In genomic region chr10:69662901-69663300, GRCh38 we compare ENCODE assay signal across 21 cellular contexts. TPM values are rescaled to one million over a fixed set of nuclear protein-coding genes. Genes with fewer than 3 reads are reported as not detected.
"Had no signal": no experiment of that assay in that cellular context is flagged by ENCODE, and none has a peak within 500 bp of the region (broad histone marks: within the 10 kb centered on the region; RNA-seq: fewer than 3 reads in every experiment).

No MANE protein-coding gene starts in this region.

- H3K27ac Mint-ChIP-seq: endodermal cell; naive thymus-derived CD8-positive, alpha-beta T cell; neural progenitor cell had no signal

- DNase-seq: effector CD4-positive, alpha-beta T cell; foreskin melanocyte; heart left ventricle; hippocampal formation; kidney glomerular epithelial cell; mammary epithelial cell; mucosa of descending colon; naive thymus-derived CD8-positive, alpha-beta T cell; nucleus accumbens; ovary; sigmoid colon; stimulated activated naive CD4-positive, alpha-beta T cell; transverse colon had no signal

- ATAC-seq: heart left ventricle; mucosa of descending colon; naive thymus-derived CD8-positive, alpha-beta T cell had no signal

- H3K4me2 ChIP-seq: neural progenitor cell had no signal

- H3K36me3 Mint-ChIP-seq: naive thymus-derived CD8-positive, alpha-beta T cell; neural progenitor cell had no signal

- H2AFZ ChIP-seq: neural progenitor cell had no signal

- H3K4me3 ChIP-seq: coronary artery, heart left ventricle, mucosa of descending colon, neural progenitor cell, ovary, right atrium auricular region, sigmoid colon, skin epidermis, stomach, thoracic aorta, transverse colon had no signal

- H3K9me3 ChIP-seq: heart left ventricle, mucosa of descending colon, ovary, right atrium auricular region, sigmoid colon, stomach, thoracic aorta, transverse colon had no signal

- H3K27ac ChIP-seq: coronary artery, heart left ventricle, neural progenitor cell, ovary, right atrium auricular region, sigmoid colon, skin epidermis, stomach, thoracic aorta, transverse colon had no signal

- H3K36me3 ChIP-seq: heart left ventricle, neural progenitor cell, ovary, right atrium auricular region, sigmoid colon, stomach, thoracic aorta, transverse colon had no signal

- H3K9ac ChIP-seq: neural progenitor cell had no signal

- H3K4me1 ChIP-seq: heart left ventricle, right atrium auricular region, sigmoid colon, transverse colon had no signal

- H3K27me3 ChIP-seq: neural progenitor cell, ovary, right atrium auricular region had no signal

- H3K9me3 Mint-ChIP-seq: endodermal cell; naive thymus-derived CD8-positive, alpha-beta T cell; neural progenitor cell had no signal

- H3K4me3 Mint-ChIP-seq: endodermal cell; naive thymus-derived CD8-positive, alpha-beta T cell; neural progenitor cell had no signal

- FAIRE-seq: endothelial cell of umbilical vein had no signal

RNA-seq across cellular contexts. Expression of gene FAM241B, which starts 32.9 kb away (rescaled TPM):
- total RNA-seq: endothelial cell of umbilical vein had no signal
